ENCODE assay signal across 7 cellular contexts in genomic region chr22:29072193-29072978, GRCh38. TPM values are rescaled to one million over a fixed set of nuclear protein-coding genes. Genes with fewer than 3 reads are reported as not detected.
DNase-seq lines count a peak whose midpoint lies in the region; ATAC-seq, FAIRE-seq and TF ChIP-seq lines count a peak whose summit lies in the region.

No MANE protein-coding gene starts in this region.

- no peak overlapping the region for H3K9ac ChIP-seq in kidney (ENCODE audit: low read length in 2 of 2)

- intact Hi-C loops in kidney (cut with DNase I): no loop called here

- peaks cover 6 to 11% of the 10 kb centered on the region in 2 donors for H3K4me1 ChIP-seq in kidney (ENCODE audit: control insufficient read depth in 1 of 2, insufficient read depth in 1 of 2, low read depth in 1 of 2, low read length in 2 of 2)

- H3K27ac ChIP-seq in kidney (ENCODE audit: low read depth in 2 of 2, low read length in 2 of 2): no peak overlapping the region

- peak; percentile 14 for DNase-seq in NCI-H2196 treated with DMSO at 0.1 percent for 48 hours (lab: John Stamatoyannopoulos, UW; ENCODE audit: unreplicated experiment)
- DNase-seq in activated CD4-positive, alpha-beta T cell treated with anti-CD3 and anti-CD28 coated beads for 1 hour: peak; percentile 73
- DNase-seq in cerebellar cortex (ENCODE audit: low spot score): peak; percentile 81
- peak; percentile 98 for DNase-seq in kidney
- DNase-seq in stimulated activated CD4-positive, alpha-beta T cell treated with anti-CD3 and anti-CD28 coated beads, Interleukin-12 subunit alpha, Interleukin-12 subunit beta, amount 100 ng/mL, for 48 hours (ENCODE audit: low read depth in 2 of 3, low spot score in 1 of 3): peak; percentile 69 to 80 (median 73)

- H3K4me3 ChIP-seq in kidney (ENCODE audit: low read length in 2 of 2): peak overlapping the region; percentile 54 to 63

- ATAC-seq in GM18520 (IDR thresholded peaks at IDR 0.05; ENCODE audit: unreplicated experiment) (peak; percentile 67), HG03045 (IDR thresholded peaks at IDR 0.05; ENCODE audit: unreplicated experiment) (peak; percentile 78)

- H3K9me3 ChIP-seq in kidney (ENCODE audit: control insufficient read depth in 1 of 2, low read length in 2 of 2): no peaks in the 10 kb centered on the region

- H3K36me3 ChIP-seq in kidney (ENCODE audit: control insufficient read depth in 1 of 2, insufficient read depth in 2 of 2, low read length in 2 of 2): no peaks in the 10 kb centered on the region

- TF ChIP-seq CTCF in kidney (IDR thresholded peaks at IDR 0.05; ENCODE audit: borderline replicate concordance, extremely low read depth, insufficient read depth): no peak

- no peak for FAIRE-seq in kidney (lab: Jason Lieb, UNC)

RNA-seq across cellular contexts. Expression of gene KREMEN1, which starts 0.4 kb away (rescaled TPM):
- 16.2 TPM for total RNA-seq in kidney
- polyA plus RNA-seq in kidney (ENCODE audit: insufficient read depth, low read depth, low replicate concordance): 9.3 TPM

RNA-seq across cellular contexts. Expression of gene C22orf31, which starts 10.8 kb away (rescaled TPM):
- total RNA-seq in kidney: not detected
- not detected for polyA plus RNA-seq in kidney (ENCODE audit: insufficient read depth, low read depth, low replicate concordance)

Comparison
In these comparisons a context has a peak if more than half of its experiments do, and no peak if none do; other contexts are left out.
1. DNase-seq: peak in every context shown above with its lines; median percentile 98 in kidney; 81 in cerebellar cortex; 73 in activated CD4-positive, alpha-beta T cell treated with anti-CD3 and anti-CD28 coated beads for 1 hour; 73 in stimulated activated CD4-positive, alpha-beta T cell treated with anti-CD3 and anti-CD28 coated beads, Interleukin-12 subunit alpha, Interleukin-12 subunit beta, amount 100 ng/mL, for 48 hours; 14 in NCI-H2196 treated with DMSO at 0.1 percent for 48 hours.